In the genomic region with DNA sequence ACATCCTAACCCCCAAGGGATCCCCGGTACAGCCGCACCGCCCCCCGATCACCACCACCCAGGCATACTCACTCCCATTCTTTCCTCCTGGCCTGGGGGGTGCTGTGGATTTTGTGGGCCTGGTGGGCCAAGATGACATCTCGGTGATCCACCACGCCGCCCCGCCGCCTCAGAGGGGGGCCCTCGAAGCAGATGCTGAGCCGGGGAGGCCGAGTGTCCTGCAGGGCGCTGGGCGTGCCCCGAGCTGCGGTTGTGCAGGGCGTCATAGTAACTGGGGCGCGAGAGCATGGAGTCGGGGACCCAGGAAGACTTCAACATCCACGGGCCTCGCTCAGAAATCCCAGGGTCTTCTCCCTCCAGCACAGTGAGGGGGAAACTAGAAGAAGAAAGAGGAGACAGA, we compare ENCODE assay signal across 26 cellular contexts.
"Had no signal": no experiment of that assay in that cellular context is flagged by ENCODE, and none has a peak within 500 bp of the region (broad histone marks: within the 10 kb centered on the region; RNA-seq: fewer than 3 reads in every experiment).

No MANE protein-coding gene starts in this region.

- DNase-seq: activated CD4-positive, alpha-beta T cell treated with anti-CD3 and anti-CD28 coated beads for 36 hours; activated CD4-positive, alpha-beta T cell treated with anti-CD3 and anti-CD28 coated beads, Interleukin-2, amount 50 U/mL, for 4 hours; activated CD4-positive, CD25-positive, alpha-beta regulatory T cell; activated naive CD4-positive, alpha-beta T cell; activated T-cell treated with anti-CD3 and anti-CD28 coated beads for 4 hours; activated T-cell treated with anti-CD3 and anti-CD28 coated beads, Interleukin-2, amount 50 U/mL, for 72 hours; dermis blood vessel endothelial cell; effector CD4-positive, alpha-beta T cell; left lung; mesendoderm; ovary; small intestine; stimulated activated CD4-positive, alpha-beta T cell treated with anti-CD3 and anti-CD28 coated beads, Interleukin-2, amount 100 ng/mL, for 24 hours; stimulated activated naive B cell treated with anti-CD40 and anti-IgM and Interleukin-4, amounts not matched to agents 10 μg/mL and 1 μg/mL and 100 μg/mL, for 72 hours; stomach; thyroid gland; upper lobe of right lung had no signal

- H3K36me3 Mint-ChIP-seq: activated naive CD4-positive, alpha-beta T cell treated with anti-CD3 and anti-CD28 coated beads, Interleukin-2, amount 50 U/mL, for 72 hours; natural killer cell treated with Interleukin-12 subunit alpha and Interleukin-12 subunit beta and Interleukin-15 and Interleukin-18, amount 100 ng/mL, for 72 hours; stimulated activated naive B cell treated with anti-CD40 and anti-IgM and Interleukin-4, amounts not matched to agents 10 μg/mL and 1 μg/mL and 100 μg/mL, for 72 hours had no signal

- H3K27ac Mint-ChIP-seq: activated CD4-positive, alpha-beta T cell treated with anti-CD3 and anti-CD28 coated beads for 36 hours; activated naive CD4-positive, alpha-beta T cell treated with anti-CD3 and anti-CD28 coated beads, Interleukin-2, amount 50 U/mL, for 72 hours; activated T-cell treated with anti-CD3 and anti-CD28 coated beads, Interleukin-2, amount 50 U/mL, for 72 hours; natural killer cell treated with Interleukin-12 subunit alpha and Interleukin-12 subunit beta and Interleukin-15 and Interleukin-18, amount 100 ng/mL, for 72 hours; progenitor cell of endocrine pancreas; stimulated activated naive B cell treated with anti-CD40 and anti-IgM and Interleukin-4, amounts not matched to agents 10 μg/mL and 1 μg/mL and 100 μg/mL, for 72 hours; T-helper 2 cell treated with Interferon-gamma antibody and Interleukin-4, amounts not matched to agents 5 μg/mL and 100 μg/mL, for 36 hours had no signal

- H3K4me1 Mint-ChIP-seq: activated CD4-positive, alpha-beta T cell treated with anti-CD3 and anti-CD28 coated beads for 36 hours; central memory CD8-positive, alpha-beta T cell had no signal

- H3K4me3 Mint-ChIP-seq: activated CD4-positive, alpha-beta T cell treated with anti-CD3 and anti-CD28 coated beads for 36 hours; activated T-cell treated with anti-CD3 and anti-CD28 coated beads, Interleukin-2, amount 50 U/mL, for 72 hours; central memory CD8-positive, alpha-beta T cell; natural killer cell treated with Interleukin-12 subunit alpha and Interleukin-12 subunit beta and Interleukin-15 and Interleukin-18, amount 100 ng/mL, for 72 hours; stimulated activated naive B cell treated with anti-CD40 and anti-IgM and Interleukin-4, amounts not matched to agents 10 μg/mL and 1 μg/mL and 100 μg/mL, for 72 hours; T-helper 2 cell treated with Interferon-gamma antibody and Interleukin-4, amounts not matched to agents 5 μg/mL and 100 μg/mL, for 36 hours had no signal

- H3K27ac ChIP-seq: epithelial cell of prostate, left lung, neutrophil, ovary, stomach, thyroid gland, upper lobe of right lung had no signal

- ATAC-seq: activated CD4-positive, alpha-beta T cell treated with anti-CD3 and anti-CD28 coated beads for 36 hours; activated naive CD4-positive, alpha-beta T cell treated with anti-CD3 and anti-CD28 coated beads, Interleukin-2, amount 50 U/mL, for 72 hours; activated T-cell treated with anti-CD3 and anti-CD28 coated beads, Interleukin-2, amount 50 U/mL, for 72 hours; left lung; natural killer cell treated with Interleukin-12 subunit alpha and Interleukin-12 subunit beta and Interleukin-15 and Interleukin-18, amount 100 ng/mL, for 72 hours; sciatic nerve; stimulated activated naive B cell treated with anti-CD40 and anti-IgM and Interleukin-4, amounts not matched to agents 10 μg/mL and 1 μg/mL and 100 μg/mL, for 72 hours; upper lobe of right lung had no signal

- H3K4me3 ChIP-seq: left lung, lung, ovary, stomach, thyroid gland, upper lobe of right lung had no signal

- H3K9me3 ChIP-seq: left lung, neutrophil, ovary, stomach, thyroid gland, upper lobe of right lung had no signal

- H3K4me1 ChIP-seq: left lung, thyroid gland, upper lobe of right lung had no signal

- H3K27me3 ChIP-seq: neutrophil, ovary, thyroid gland had no signal

- H3K36me3 ChIP-seq: left lung, neutrophil, ovary, stomach, thyroid gland, upper lobe of right lung had no signal

- H3K9me3 Mint-ChIP-seq: activated naive CD4-positive, alpha-beta T cell treated with anti-CD3 and anti-CD28 coated beads, Interleukin-2, amount 50 U/mL, for 72 hours; activated T-cell treated with anti-CD3 and anti-CD28 coated beads, Interleukin-2, amount 50 U/mL, for 72 hours; central memory CD8-positive, alpha-beta T cell; natural killer cell treated with Interleukin-12 subunit alpha and Interleukin-12 subunit beta and Interleukin-15 and Interleukin-18, amount 100 ng/mL, for 72 hours; stimulated activated naive B cell treated with anti-CD40 and anti-IgM and Interleukin-4, amounts not matched to agents 10 μg/mL and 1 μg/mL and 100 μg/mL, for 72 hours; T-helper 2 cell treated with Interferon-gamma antibody and Interleukin-4, amounts not matched to agents 5 μg/mL and 100 μg/mL, for 36 hours had no signal
